In genomic region chrX:123764967-123765871, GRCh38 we compare ENCODE assay signal across 8 cellular contexts. TPM values are rescaled to one million over a fixed set of nuclear protein-coding genes. Genes with fewer than 3 reads are reported as not detected.
DNase-seq lines count a peak whose midpoint lies in the region; ATAC-seq and TF ChIP-seq lines count a peak whose summit lies in the region.

No MANE protein-coding gene starts in this region.

- H3K4me1 ChIP-seq in HAP-1 (peaks cover 2% of the 10 kb centered on the region; the same call in 1 of the 2 replicates), foreskin keratinocyte (no peaks in the 10 kb centered on the region), neural progenitor cell (no peaks in the 10 kb centered on the region), suprapubic skin (no peaks in the 10 kb centered on the region)

- H3K79me2 ChIP-seq in neural progenitor cell (ENCODE audit: low read depth) = no peaks in the 10 kb centered on the region

- H3K9me3 Mint-ChIP-seq in neural progenitor cell = peaks cover 2% of the 10 kb centered on the region

- peak; percentile 81 for DNase-seq in G401 (ENCODE audit: low spot score)
- peak; percentile 94 to 97 for DNase-seq in HAP-1 (ENCODE audit: low spot score in 2 of 2)
- peak; percentile 96 for DNase-seq in M059J (ENCODE audit: low read depth)
- peak; percentile 70 to 78 for DNase-seq in SHP77 (lab: John Stamatoyannopoulos, UW)
- peak; percentile 9 for DNase-seq in activated gamma-delta T cell treated with Interleukin-2 at 50 U/mL for 16 hours
- peak; percentile 33 to 64 for DNase-seq in foreskin keratinocyte
- DNase-seq in neural progenitor cell (ENCODE audit: low spot score) = peak; percentile 92
- peak; percentile 87 for DNase-seq in suprapubic skin (ENCODE audit: low spot score in 2 of 2)

- no peak overlapping the region for H3K27ac ChIP-seq in foreskin keratinocyte
- peak overlapping the region; percentile 74 for H3K27ac ChIP-seq in neural progenitor cell
- H3K27ac ChIP-seq in suprapubic skin = no peak overlapping the region

- in situ Hi-C loops in G401 (cut with HindIII; ENCODE audit: low sequenced_read_pairs) = no loop called here
- in situ Hi-C loops in HAP-1 (cut with MboI; ENCODE audit: low sequenced_read_pairs) = no loop called here

- peak; percentile 99 for ATAC-seq in foreskin keratinocyte

- H3K9me3 ChIP-seq in HAP-1 (no peaks in the 10 kb centered on the region; the same call in 1 of the 2 replicates), neural progenitor cell (ENCODE audit: low read depth) (no peaks in the 10 kb centered on the region), suprapubic skin (no peaks in the 10 kb centered on the region)

- peak overlapping the region; percentile 65 for H3K27ac Mint-ChIP-seq in neural progenitor cell

- H3F3A ChIP-seq in neural progenitor cell (ENCODE audit: low read depth) = peaks cover 9% of the 10 kb centered on the region

- TF ChIP-seq CTCF in foreskin keratinocyte (conservative IDR thresholded peaks at IDR 0.05) (no peak), neural progenitor cell (IDR thresholded peaks at IDR 0.05) (no peak), suprapubic skin (IDR thresholded peaks at IDR 0.05) (no peak)

- H3K4me3 ChIP-seq in HAP-1 = peak overlapping the region; percentile 24
- H3K4me3 ChIP-seq in neural progenitor cell = peak overlapping the region; percentile 33
- peak overlapping the region; percentile 39 for H3K4me3 ChIP-seq in suprapubic skin

- peak overlapping the region; percentile 77 for H3K4me2 ChIP-seq in neural progenitor cell

- H3K36me3 ChIP-seq in HAP-1 (replicated peaks) (no peaks in the 10 kb centered on the region), neural progenitor cell (no peaks in the 10 kb centered on the region), suprapubic skin (no peaks in the 10 kb centered on the region)

- TF ChIP-seq POLR2A in suprapubic skin (IDR thresholded peaks at IDR 0.05) = no peak

- WGBS in suprapubic skin = 43% methylated on average over 38 of the region's 38 CpGs

- peaks cover 6% of the 10 kb centered on the region for H3K4me1 Mint-ChIP-seq in neural progenitor cell

- H3K36me3 Mint-ChIP-seq in neural progenitor cell = no peaks in the 10 kb centered on the region

- H4K20me1 ChIP-seq in neural progenitor cell (ENCODE audit: low read depth) = no peaks in the 10 kb centered on the region

- H2AFZ ChIP-seq in neural progenitor cell (replicated peaks) = no peak overlapping the region

- TF ChIP-seq EP300 in suprapubic skin (IDR thresholded peaks at IDR 0.05) = no peak

- H3K27me3 Mint-ChIP-seq in neural progenitor cell (ENCODE audit: insufficient read depth, low read depth) = no peaks in the 10 kb centered on the region

- H3K4me3 Mint-ChIP-seq in neural progenitor cell = peak overlapping the region; percentile 76

- no peak overlapping the region for H3K9ac ChIP-seq in neural progenitor cell

- H3K27me3 ChIP-seq in HAP-1 (ENCODE audit: low read depth) = no peaks in the 10 kb centered on the region
- no peaks in the 10 kb centered on the region for H3K27me3 ChIP-seq in foreskin keratinocyte
- no peaks in the 10 kb centered on the region for H3K27me3 ChIP-seq in neural progenitor cell
- no peaks in the 10 kb centered on the region for H3K27me3 ChIP-seq in suprapubic skin

RNA-seq across cellular contexts. Expression of gene THOC2, which starts 32.4 kb away (rescaled TPM):
- total RNA-seq in G401 (2014; rRNA removed; shearing (Covaris generic)) = 38.2 and 50.9 TPM in 2 replicates
- 64.6 and 111 TPM in 2 replicates for total RNA-seq in M059J (2014; rRNA removed; shearing (Covaris generic))
- total RNA-seq in foreskin keratinocyte (48.8 and 49.0 TPM in 2 replicates), neural progenitor cell (ENCODE audit: low replicate concordance) (115 and 201 TPM in 2 replicates), suprapubic skin (100 to 1,000 TPM in 1 of 4 donors, 10 to 100 TPM in 3; 61.6 to 184 (median 71.1) TPM)
- polyA plus RNA-seq in foreskin keratinocyte = 24.4 and 29.6 TPM in 2 replicates

Comparison
In these comparisons a context has a peak if more than half of its experiments do, and no peak if none do; other contexts are left out.
1. DNase-seq: peak in every context shown above with its lines; median percentile 96 in M059J; 96 in HAP-1; 92 in neural progenitor cell; 87 in suprapubic skin; 81 in G401; 74 in SHP77; 48 in foreskin keratinocyte; 9 in activated gamma-delta T cell treated with Interleukin-2 at 50 U/mL for 16 hours.